Comparison of ENCODE assay signal across 24 cellular contexts in genomic region chr11:119431523-119431922, GRCh38. TPM values are rescaled to one million over a fixed set of nuclear protein-coding genes. Genes with fewer than 3 reads are reported as not detected.
"Had no signal": no experiment of that assay in that cellular context is flagged by ENCODE, and none has a peak within 500 bp of the region (broad histone marks: within the 10 kb centered on the region; RNA-seq: fewer than 3 reads in every experiment).

No MANE protein-coding gene starts in this region.

- H3K4me3 ChIP-seq: colonic mucosa, hepatocyte, lung, psoas muscle, right lobe of liver, spleen, tibial artery, upper lobe of left lung, uterus had no signal

- H3K4me1 ChIP-seq: colonic mucosa, psoas muscle, right lobe of liver, spleen, upper lobe of left lung had no signal

- H3K9me3 ChIP-seq: colonic mucosa, neutrophil, psoas muscle, right lobe of liver, tibial artery, upper lobe of left lung, uterus had no signal

- DNase-seq: colonic mucosa; dermis blood vessel endothelial cell; erythroblast; foreskin melanocyte; head of caudate nucleus; left colon; left ventricle myocardium superior; natural killer cell; psoas muscle; retina; right lobe of liver; spleen; stimulated activated CD4-positive, alpha-beta T cell treated with anti-CD3 and anti-CD28 coated beads, Interleukin-15, amount 100 ng/mL, for 24 hours; stimulated activated CD4-positive, alpha-beta T cell treated with anti-CD3 and anti-CD28 coated beads, Interleukin-1b, Interleukin-23, amount 100 ng/mL, for 48 hours; stimulated activated CD4-positive, alpha-beta T cell treated with anti-CD3 and anti-CD28 coated beads, Interleukin-4, amount 100 ng/mL, for 24 hours; tibial artery; upper lobe of left lung; uterus had no signal

- H3K27ac Mint-ChIP-seq: natural killer cell; stimulated activated memory B cell treated with anti-CD40 and anti-IgM and Interleukin-4, amounts not matched to agents 10 μg/mL and 1 μg/mL and 100 μg/mL, for 72 hours; stimulated activated naive CD8-positive, alpha-beta T cell treated with anti-CD3 and anti-CD28 coated beads, Interleukin-15, Interleukin-2, amounts not matched to agents 100 ng/mL and 50 ng/mL, for 24 hours had no signal

- H3K79me2 ChIP-seq: hepatocyte had no signal

- H3K9me3 Mint-ChIP-seq: natural killer cell; stimulated activated memory B cell treated with anti-CD40 and anti-IgM and Interleukin-4, amounts not matched to agents 10 μg/mL and 1 μg/mL and 100 μg/mL, for 72 hours; stimulated activated naive CD8-positive, alpha-beta T cell treated with anti-CD3 and anti-CD28 coated beads, Interleukin-15, Interleukin-2, amounts not matched to agents 100 ng/mL and 50 ng/mL, for 24 hours had no signal

- H3K4me1 Mint-ChIP-seq: natural killer cell; stimulated activated memory B cell treated with anti-CD40 and anti-IgM and Interleukin-4, amounts not matched to agents 10 μg/mL and 1 μg/mL and 100 μg/mL, for 72 hours had no signal

- ATAC-seq: left colon, natural killer cell, psoas muscle had no signal

- FAIRE-seq: endothelial cell of umbilical vein had no signal

- H2AFZ ChIP-seq: hepatocyte had no signal

- H3K4me3 Mint-ChIP-seq: natural killer cell; stimulated activated memory B cell treated with anti-CD40 and anti-IgM and Interleukin-4, amounts not matched to agents 10 μg/mL and 1 μg/mL and 100 μg/mL, for 72 hours; stimulated activated naive CD8-positive, alpha-beta T cell treated with anti-CD3 and anti-CD28 coated beads, Interleukin-15, Interleukin-2, amounts not matched to agents 100 ng/mL and 50 ng/mL, for 24 hours had no signal

- H3K27me3 ChIP-seq: colonic mucosa, hepatocyte, right lobe of liver, upper lobe of left lung, uterus had no signal

- H3K36me3 ChIP-seq: colonic mucosa, neutrophil, right lobe of liver, spleen, tibial artery, upper lobe of left lung, uterus had no signal

- H3K27ac ChIP-seq: colonic mucosa, neutrophil, psoas muscle, right lobe of liver, spleen, tibial artery, upper lobe of left lung had no signal

- H3K36me3 Mint-ChIP-seq: natural killer cell; stimulated activated memory B cell treated with anti-CD40 and anti-IgM and Interleukin-4, amounts not matched to agents 10 μg/mL and 1 μg/mL and 100 μg/mL, for 72 hours had no signal

RNA-seq across cellular contexts. Expression of gene THY1, which starts 8.6 kb away (rescaled TPM):
- total RNA-seq: natural killer cell had no signal
